Comparison of ENCODE assay signal across 11 cellular contexts in genomic region chr3:158094917-158095301, GRCh38. TPM values are rescaled to one million over a fixed set of nuclear protein-coding genes. Genes with fewer than 3 reads are reported as not detected.
DNase-seq lines count a peak whose midpoint lies in the region; ATAC-seq, FAIRE-seq and TF ChIP-seq lines count a peak whose summit lies in the region.
"Had no signal": no experiment of that assay in that cellular context is flagged by ENCODE, and none has a peak within 500 bp of the region (broad histone marks: within the 10 kb centered on the region; RNA-seq: fewer than 3 reads in every experiment).

No MANE protein-coding gene starts in this region.

- no peaks in the 10 kb centered on the region for H3K36me3 Mint-ChIP-seq in stimulated activated naive B cell treated with anti-CD40 and anti-IgM and Interleukin-4, amounts not matched to agents 10 μg/mL and 1 μg/mL and 100 μg/mL, for 72 hours
- peaks cover 18% of the 10 kb centered on the region for H3K36me3 Mint-ChIP-seq in Calu3 (ENCODE audit: insufficient read depth, unreplicated experiment)

- in situ Hi-C loops in GM12878 (cut with MboI) = no loop called here

- TF ChIP-seq EP300 in GM12878 (IDR thresholded peaks at IDR 0.05; ENCODE audit: borderline replicate concordance in 1 of 2, control insufficient read depth in 1 of 2, low read depth in 2 of 2, low read length in 2 of 2) (no peak), gastroesophageal sphincter (IDR thresholded peaks at IDR 0.05) (no peak)

- H3K79me2 ChIP-seq in GM12878 (ENCODE audit: control insufficient read depth, insufficient read depth, low read length) = no peaks in the 10 kb centered on the region

- intact Hi-C loops in GM12878 (cut with micrococcal nuclease; ENCODE audit: unreplicated experiment) (loop anchor here (5.0 kb wide), 1 partner anchor 217 kb away; no protein-coding TSS in a partner anchor), Calu3 (cut with micrococcal nuclease; ENCODE audit: unreplicated experiment) (no loop called here), breast epithelium (cut with DNase I; ENCODE audit: low total_unique reads) (no loop called here)

- DNase-seq in GM19239 (ENCODE audit: insufficient read length, low spot score) (no peak), GM12878 (ENCODE audit: low read depth, low spot score) (no peak), Calu3 (no peak), NCI-H446 (lab: John Stamatoyannopoulos, UW) (no peak), breast epithelium (ENCODE audit: low spot score in 2 of 2) (no peak)
- no peak for DNase-seq in stimulated activated naive B cell treated with anti-CD40 and anti-IgM and Interleukin-4, amounts not matched to agents 10 μg/mL and 1 μg/mL and 100 μg/mL, for 72 hours
- DNase-seq: DMS 273 treated with DMSO at 0.1 percent for 48 hours, NCI-H1436 treated with DMSO at 0.1 percent for 48 hours, T1000 had no signal

- H3K36me3 ChIP-seq in GM12878 (ENCODE audit: control insufficient read depth in 2 of 2, insufficient read depth in 2 of 2, low read length in 1 of 2) (no peaks in the 10 kb centered on the region), gastroesophageal sphincter (no peaks in the 10 kb centered on the region), breast epithelium (no peaks in the 10 kb centered on the region)

- H3K9me3 Mint-ChIP-seq in stimulated activated naive B cell treated with anti-CD40 and anti-IgM and Interleukin-4, amounts not matched to agents 10 μg/mL and 1 μg/mL and 100 μg/mL, for 72 hours = no peaks in the 10 kb centered on the region
- H3K9me3 Mint-ChIP-seq in Calu3 (ENCODE audit: low read depth, unreplicated experiment) = no peaks in the 10 kb centered on the region

- H3K4me1 ChIP-seq in GM12878 (ENCODE audit: control insufficient read depth, insufficient read depth, low read length) (peaks cover 6% of the 10 kb centered on the region; the same call in 1 of the 2 replicates), gastroesophageal sphincter (peaks cover 0 to 22% (median 8%) of the 10 kb centered on the region in 3 donors), breast epithelium (no peaks in the 10 kb centered on the region)

- FAIRE-seq in GM19239 (lab: Jason Lieb, UNC) (peak; percentile 39), GM12878 (lab: Jason Lieb, UNC) (no peak)

- CTCF ChIA-PET in GM12878 (lab: Yijun Ruan, JAX) (interaction anchor here (0.5 to 3.4 kb wide), 8 partner anchors 9 to 496 kb away, joined by 3 to 18 read pairs (median 3); partner anchors contain the start of gene RSRC1), Calu3 (lab: Charles Lee) (no interaction called here)

- ATAC-seq in HG02852 (IDR thresholded peaks at IDR 0.05; ENCODE audit: unreplicated experiment) (peak; percentile 15), GM12878 (peak; percentile 22), gastroesophageal sphincter (no peak)
- ATAC-seq in stimulated activated naive B cell treated with anti-CD40 and anti-IgM and Interleukin-4, amounts not matched to agents 10 μg/mL and 1 μg/mL and 100 μg/mL, for 72 hours (replicated peaks) = peak in 1 of 2 donors; percentile 38

- H3K27me3 ChIP-seq in GM12878 (replicated peaks in 1 of 2; ENCODE audit: control insufficient read depth in 2 of 2, insufficient read depth in 2 of 2, low read length in 1 of 2) = peaks cover 2 to 12% of the 10 kb centered on the region in 2 experiments
- H3K27me3 ChIP-seq in gastroesophageal sphincter = peaks cover 84% of the 10 kb centered on the region
- H3K27me3 ChIP-seq in breast epithelium = peaks cover 3 to 75% of the 10 kb centered on the region in 2 donors

- H3K27ac ChIP-seq in GM12878 (ENCODE audit: control insufficient read depth, insufficient read depth) (no peak overlapping the region), gastroesophageal sphincter (no peak overlapping the region), breast epithelium (no peak overlapping the region)

- no peak for TF ChIP-seq RAD21 in GM12878 (IDR thresholded peaks at IDR 0.05; ENCODE audit: insufficient read depth, low read depth, low read length)

- peaks cover 33 to 67% of the 10 kb centered on the region in 2 donors for H3K27me3 Mint-ChIP-seq in stimulated activated naive B cell treated with anti-CD40 and anti-IgM and Interleukin-4, amounts not matched to agents 10 μg/mL and 1 μg/mL and 100 μg/mL, for 72 hours
- H3K27me3 Mint-ChIP-seq in Calu3 (ENCODE audit: unreplicated experiment) = no peaks in the 10 kb centered on the region

- 7% methylated on average over 17 of the region's 17 CpGs for WGBS in GM12878 (ENCODE audit: insufficient coverage, insufficient replicate concordance, low lambda C conversion rate, missing lambda C conversion rate)
- WGBS in gastroesophageal sphincter (ENCODE audit: low coverage in 1 of 2), 2 donors = 0 to 11% methylated on average over 1 to 8 of the region's 17 CpGs

- H3K27ac Mint-ChIP-seq in stimulated activated naive B cell treated with anti-CD40 and anti-IgM and Interleukin-4, amounts not matched to agents 10 μg/mL and 1 μg/mL and 100 μg/mL, for 72 hours = peak overlapping the region; percentile 70
- no peak overlapping the region for H3K27ac Mint-ChIP-seq in Calu3 (ENCODE audit: unreplicated experiment)

- H4K20me1 ChIP-seq in GM12878 (ENCODE audit: control insufficient read depth, insufficient read depth) = no peaks in the 10 kb centered on the region

- H3K4me1 Mint-ChIP-seq in stimulated activated naive B cell treated with anti-CD40 and anti-IgM and Interleukin-4, amounts not matched to agents 10 μg/mL and 1 μg/mL and 100 μg/mL, for 72 hours = peaks cover 15 to 33% of the 10 kb centered on the region in 2 donors
- peaks cover 15% of the 10 kb centered on the region for H3K4me1 Mint-ChIP-seq in Calu3 (ENCODE audit: low read depth, unreplicated experiment)

- POLR2A ChIA-PET in GM12878 (lab: Charles Lee) = interaction anchor here (0.5 kb wide), 1 partner anchor 18 kb away, joined by 4 read pairs; no protein-coding TSS in a partner anchor

- TF ChIP-seq CTCF in GM12878 (IDR thresholded peaks at IDR 0.05 in 2 of 3, conservative IDR thresholded peaks at IDR 0.05 in 1 of 3; ENCODE audit: control insufficient read depth in 2 of 3, extremely low read depth in 1 of 3, insufficient read depth in 1 of 3, low read depth in 3 of 3, low read length in 3 of 3) (no peak), Calu3 (IDR thresholded peaks at IDR 0.05; ENCODE audit: unreplicated experiment) (no peak), gastroesophageal sphincter (IDR thresholded peaks at IDR 0.05) (no peak), breast epithelium (IDR thresholded peaks at IDR 0.05) (no peak)

- peak overlapping the region; percentile 11; the same call in 1 of the 2 replicates for H3K4me2 ChIP-seq in GM12878 (ENCODE audit: control insufficient read depth, insufficient read depth)

- peak overlapping the region; percentile 48 to 61 for H3K4me3 Mint-ChIP-seq in stimulated activated naive B cell treated with anti-CD40 and anti-IgM and Interleukin-4, amounts not matched to agents 10 μg/mL and 1 μg/mL and 100 μg/mL, for 72 hours
- no peak overlapping the region for H3K4me3 Mint-ChIP-seq in Calu3 (ENCODE audit: low read depth, unreplicated experiment)

- TF ChIP-seq POLR2A in GM12878 (IDR thresholded peaks at IDR 0.05; ENCODE audit: low read depth, low read length) (no peak), gastroesophageal sphincter (IDR thresholded peaks at IDR 0.05) (no peak), breast epithelium (IDR thresholded peaks at IDR 0.05) (no peak)

- BruUV-seq in GM12878 (replicated peaks; lab: Mats Ljungman, UMichigan) (no TSS peak), Calu3 (replicated peaks; lab: Mats Ljungman, UMichigan) (no TSS peak)

- H3K9ac ChIP-seq in GM12878 (ENCODE audit: control insufficient read depth, insufficient read depth, low read length) = no peak overlapping the region

- H3K4me3 ChIP-seq in GM12878 (no peak overlapping the region; the same call in 1 of the 2 replicates), gastroesophageal sphincter (no peak overlapping the region), breast epithelium (no peak overlapping the region)

- RAD21 ChIA-PET in GM12878 (lab: Charles Lee; ENCODE audit: unreplicated experiment) = interaction anchor here (0.8 to 3.8 kb wide), 4 partner anchors 12 to 339 kb away, joined by 3 to 19 read pairs (median 7); partner anchors contain the start of genes RSRC1 and SHOX2

- SMC1A ChIA-PET in GM12878 (lab: Charles Lee; ENCODE audit: uncharacterized antibody, unreplicated experiment) = interaction anchor here (0.9 to 1.6 kb wide), 3 partner anchors 13 to 262 kb away, joined by 3 to 5 read pairs (median 5); partner anchors contain the start of gene RSRC1

- H3K9me3 ChIP-seq in GM12878 (replicated peaks; ENCODE audit: control insufficient read depth, insufficient read depth, low read length) (no peaks in the 10 kb centered on the region; the same call in 2 of the 3 replicates), gastroesophageal sphincter (peaks cover 0 to 11% (median 0%) of the 10 kb centered on the region in 3 donors), breast epithelium (peaks cover 0 to 5% of the 10 kb centered on the region in 2 donors)

- no peak overlapping the region for H2AFZ ChIP-seq in GM12878 (ENCODE audit: control insufficient read depth, low read depth, low read length)

RNA-seq across cellular contexts. Expression of gene SHOX2, which starts 11.3 kb away (rescaled TPM):
- total RNA-seq in GM12878 (2013; cell fraction: nucleolus; rRNA removed) = 0.27 and 0.29 TPM in 2 replicates
- total RNA-seq in GM12878 (2014; rRNA removed) (0.05 TPM in 1 of 2 replicates, not detected in the other), GM12878 (2014; rRNA removed; fragmentation: Illumina TruSeq; extraction: Trizol) (0.09 and 0.14 TPM in 2 replicates), GM12878 (2021) (0.36 TPM in 1 of 2 replicates, not detected in the other), Calu3 (2022) (11.8 and 14.7 TPM in 2 replicates), gastroesophageal sphincter (1 to 10 TPM in 1 of 4 donors, under 1 TPM in 3; 0.10 to 3.2 (median 0.35) TPM), breast epithelium (10 to 100 TPM in 1 of 3 donors, 1 to 10 TPM in 2; 3.0 to 10.5 (median 5.3) TPM)
- 0.09 TPM for polyA plus RNA-seq in GM12878 (2011; ENCODE audit: low read depth)
- polyA plus RNA-seq in GM12878 (2011; rRNA removed) (0.10 and 0.16 TPM in 2 replicates), GM12878 (2014; fragmentation: Illumina TruSeq; extraction: Trizol) (0.06 and 0.14 TPM in 2 replicates), GM12878 (2014; fragmentation: Nextera tagmentation; extraction: Ambion mirVana) (under 1 TPM; 0.04 to 0.06 TPM), GM12878 (2014; rRNA removed) (0.03 and 0.06 TPM in 2 replicates), GM12878 (2016; fragmentation: Nextera tagmentation; extraction: Ambion mirVana) (not detected)
- 0.05 and 0.06 TPM in 2 replicates for polyA plus RNA-seq in GM12878 (2011; cell fraction: cytosol; rRNA removed)
- polyA plus RNA-seq in GM12878 (2011; cell fraction: nucleus; rRNA removed) = 0.12 and 0.16 TPM in 2 replicates
- polyA plus RNA-seq in GM12878 (2012) = 0.14 and 0.30 TPM in 2 replicates
- polyA minus RNA-seq in GM12878 (2011; rRNA and poly(A)+ RNA removed) = 0.15 TPM in 1 of 2 replicates, not detected in the other
- polyA minus RNA-seq in GM12878 (2011; cell fraction: cytosol; rRNA and poly(A)+ RNA removed) = not detected in 2 replicates
- 0.38 TPM in 1 of 2 replicates, not detected in the other for polyA minus RNA-seq in GM12878 (2011; cell fraction: nucleus; rRNA and poly(A)+ RNA removed)

RNA-seq across cellular contexts. Expression of gene RSRC1, which starts 15.0 kb away (rescaled TPM):
- total RNA-seq in GM12878 (2013; cell fraction: nucleolus; rRNA removed) = 159 and 173 TPM in 2 replicates
- total RNA-seq in GM12878 (2014; rRNA removed) (40.5 and 49.2 TPM in 2 replicates), GM12878 (2014; rRNA removed; fragmentation: Illumina TruSeq; extraction: Trizol) (82.2 and 85.9 TPM in 2 replicates), GM12878 (2021) (31.5 and 34.4 TPM in 2 replicates), Calu3 (2022) (81.3 and 82.1 TPM in 2 replicates), gastroesophageal sphincter (10 to 100 TPM; 40.6 to 66.0 (median 43.9) TPM), breast epithelium (100 to 1,000 TPM in 1 of 3 donors, 10 to 100 TPM in 2; 53.1 to 101 (median 59.3) TPM)
- 11.2 TPM for polyA plus RNA-seq in GM12878 (2011; ENCODE audit: low read depth)
- polyA plus RNA-seq in GM12878 (2011; rRNA removed) (16.4 and 25.4 TPM in 2 replicates), GM12878 (2014; fragmentation: Illumina TruSeq; extraction: Trizol) (58.9 and 65.0 TPM in 2 replicates), GM12878 (2014; fragmentation: Nextera tagmentation; extraction: Ambion mirVana) (10 to 100 TPM; 47.6 to 83.3 TPM), GM12878 (2014; rRNA removed) (14.9 and 19.2 TPM in 2 replicates), GM12878 (2016; fragmentation: Nextera tagmentation; extraction: Ambion mirVana) (10 to 100 TPM; 41.4 to 42.6 TPM)
- 5.2 and 5.8 TPM in 2 replicates for polyA plus RNA-seq in GM12878 (2011; cell fraction: cytosol; rRNA removed)
- 12.5 and 13.3 TPM in 2 replicates for polyA plus RNA-seq in GM12878 (2011; cell fraction: nucleus; rRNA removed)
- polyA plus RNA-seq in GM12878 (2012) = 17.7 and 21.8 TPM in 2 replicates
- 24.7 and 36.1 TPM in 2 replicates for polyA minus RNA-seq in GM12878 (2011; rRNA and poly(A)+ RNA removed)
- polyA minus RNA-seq in GM12878 (2011; cell fraction: cytosol; rRNA and poly(A)+ RNA removed) = 11.0 and 12.0 TPM in 2 replicates
- 49.6 and 82.3 TPM in 2 replicates for polyA minus RNA-seq in GM12878 (2011; cell fraction: nucleus; rRNA and poly(A)+ RNA removed)
